30 cellular contexts compared by ENCODE assay signal in the genomic region with DNA sequence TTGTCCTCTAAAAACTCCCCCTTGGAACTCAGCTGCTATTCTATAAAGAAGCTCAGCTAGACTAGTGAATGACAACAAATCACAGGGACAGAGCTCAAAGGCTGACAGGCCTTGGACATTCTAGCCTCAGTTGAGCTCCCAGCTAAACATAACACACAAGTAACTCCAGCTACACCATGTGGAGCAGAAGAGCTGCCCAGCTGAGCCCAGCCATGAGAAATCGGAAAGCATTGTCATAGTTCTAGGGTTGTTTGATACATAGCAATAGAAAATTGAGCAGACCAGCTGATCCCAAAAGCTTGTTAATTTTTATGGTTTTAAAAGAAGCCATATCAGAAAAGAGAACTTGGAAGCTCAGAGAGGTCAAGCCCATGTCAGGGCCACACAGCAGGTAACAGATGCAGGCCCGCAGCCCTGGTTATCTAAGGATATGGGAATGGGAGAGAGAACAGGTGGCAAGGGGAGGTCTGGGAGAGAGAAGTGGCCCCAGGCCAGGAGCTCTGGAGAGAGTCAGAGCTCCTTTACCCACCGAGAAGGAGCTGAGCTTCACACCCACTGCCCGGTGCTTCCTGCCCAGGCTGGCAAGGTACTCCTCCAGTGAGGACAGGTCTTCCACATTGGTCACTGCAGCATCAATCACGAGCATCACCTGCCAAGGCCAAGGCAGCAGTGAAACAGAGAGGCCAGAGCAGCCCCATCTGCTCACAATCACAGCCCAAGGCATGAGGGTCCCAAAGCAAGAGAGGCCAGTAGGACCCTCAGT. TPM values are rescaled to one million over a fixed set of nuclear protein-coding genes. Genes with fewer than 3 reads are reported as not detected.
"Had no signal": no experiment of that assay in that cellular context is flagged by ENCODE, and none has a peak within 500 bp of the region (broad histone marks: within the 10 kb centered on the region; RNA-seq: fewer than 3 reads in every experiment).

No MANE protein-coding gene starts in this region.

- H3K4me3 Mint-ChIP-seq: activated CD4-positive, alpha-beta T cell treated with anti-CD3 and anti-CD28 coated beads for 36 hours; activated CD8-positive, alpha-beta T cell treated with anti-CD3 and anti-CD28 coated beads, Interleukin-2, amount 10 ng/mL, durations not matched to agents 7 days and 5 days; activated naive CD8-positive, alpha-beta T cell treated with anti-CD3 and anti-CD28 coated beads, Interleukin-2, amount 10 ng/mL, durations not matched to agents 7 days and 5 days had no signal

- H3K4me1 ChIP-seq: adrenal gland had no signal

- DNase-seq: activated CD4-positive, alpha-beta T cell treated with anti-CD3 and anti-CD28 coated beads for 36 hours; activated CD4-positive, CD25-positive, alpha-beta regulatory T cell; activated CD8-positive, alpha-beta memory T cell treated with anti-CD3 and anti-CD28 coated beads, Interleukin-2, amount 50 U/mL, for 48 hours; activated CD8-positive, alpha-beta T cell treated with anti-CD3 and anti-CD28 coated beads, Interleukin-2, amount 10 ng/mL, durations not matched to agents 7 days and 5 days; activated naive CD4-positive, alpha-beta T cell treated with anti-CD3 and anti-CD28 coated beads, Interleukin-2, amount 50 U/mL, for 16 hours; activated naive CD8-positive, alpha-beta T cell treated with anti-CD3 and anti-CD28 coated beads, Interleukin-2, amount 10 ng/mL, durations not matched to agents 7 days and 5 days; activated T-cell treated with anti-CD3 and anti-CD28 coated beads, Interleukin-2, amount 50 U/mL, for 1 hour; adrenal gland; anterior cingulate cortex; cerebellar nuclear complex; KG1; NCI-H1048; NCI-H146; NCI-H2029; NCI-H2107; NCI-H2227 treated with DMSO at 0.1 percent for 48 hours; NCI-H446 treated with DMSO at 0.1 percent for 48 hours; NCI-H524 treated with DMSO at 0.1 percent for 48 hours; NCI-H774; NK-92 treated with Interleukin-12 subunit alpha and Interleukin-12 subunit beta, amount 100 ng/mL, for 24 hours; OCI-M1; RPMI8226; T-helper 1 cell had no signal

- H3K4me3 ChIP-seq: adrenal gland, SK-N-MC had no signal

- H3K27ac Mint-ChIP-seq: activated CD4-positive, alpha-beta T cell treated with anti-CD3 and anti-CD28 coated beads for 36 hours; activated CD8-positive, alpha-beta T cell treated with anti-CD3 and anti-CD28 coated beads, Interleukin-2, amount 10 ng/mL, durations not matched to agents 7 days and 5 days; activated naive CD8-positive, alpha-beta T cell treated with anti-CD3 and anti-CD28 coated beads, Interleukin-2, amount 10 ng/mL, durations not matched to agents 7 days and 5 days had no signal

- H3K9me3 ChIP-seq: adrenal gland had no signal

- H3K27ac ChIP-seq: adrenal gland, SK-N-MC, VCaP had no signal

- H3K36me3 ChIP-seq: adrenal gland had no signal

- H3K4me1 Mint-ChIP-seq: activated CD4-positive, alpha-beta T cell treated with anti-CD3 and anti-CD28 coated beads for 36 hours; activated naive CD8-positive, alpha-beta T cell treated with anti-CD3 and anti-CD28 coated beads, Interleukin-2, amount 10 ng/mL, durations not matched to agents 7 days and 5 days had no signal

- ATAC-seq: activated CD4-positive, alpha-beta T cell treated with anti-CD3 and anti-CD28 coated beads for 36 hours; activated CD8-positive, alpha-beta T cell treated with anti-CD3 and anti-CD28 coated beads, Interleukin-2, amount 10 ng/mL, durations not matched to agents 7 days and 5 days; Right ventricle myocardium inferior had no signal

RNA-seq across cellular contexts. Expression of a gene that starts 2.9 kb away (rescaled TPM):
- total RNA-seq: activated CD4-positive, alpha-beta T cell treated with anti-CD3 and anti-CD28 coated beads for 36 hours; activated CD8-positive, alpha-beta T cell treated with anti-CD3 and anti-CD28 coated beads, Interleukin-2, amount 10 ng/mL, durations not matched to agents 7 days and 5 days; activated naive CD8-positive, alpha-beta T cell treated with anti-CD3 and anti-CD28 coated beads, Interleukin-2, amount 10 ng/mL, durations not matched to agents 7 days and 5 days; cardiac septum; LHCN-M2; M059J; Right ventricle myocardium inferior; T-helper 2 cell treated with Interferon-gamma antibody and Interleukin-4, amounts not matched to agents 100 ng/mL and 5 ng/mL, for 36 hours had no signal
